ENCODE assay signal across 9 cellular contexts in genomic region chr14:90274808-90275454, GRCh38. TPM values are rescaled to one million over a fixed set of nuclear protein-coding genes. Genes with fewer than 3 reads are reported as not detected.
DNase-seq lines count a peak whose midpoint lies in the region; ATAC-seq and TF ChIP-seq lines count a peak whose summit lies in the region.
"Had no signal": no experiment of that assay in that cellular context is flagged by ENCODE, and none has a peak within 500 bp of the region (broad histone marks: within the 10 kb centered on the region; RNA-seq: fewer than 3 reads in every experiment).

No MANE protein-coding gene starts in this region.

- WGBS in prostate gland, result 66% methylated on average over 8 of the region's 8 CpGs

- H3K4me3 ChIP-seq in prostate gland, result no peak overlapping the region

- ATAC-seq in activated T-helper 17 cell treated with anti-CD3 and anti-CD28 coated beads, Interleukin-2, amount 50 U/mL, for 72 hours (replicated peaks), result peak; percentile 74
- ATAC-seq in GM21381 (IDR thresholded peaks at IDR 0.05; ENCODE audit: unreplicated experiment), result no peak

- peak overlapping the region; percentile 99 for H3K27ac Mint-ChIP-seq in activated T-helper 17 cell treated with anti-CD3 and anti-CD28 coated beads, Interleukin-2, amount 50 U/mL, for 72 hours
- H3K27ac Mint-ChIP-seq in glutamatergic neuron (ENCODE audit: unreplicated experiment), result peak overlapping the region; percentile 28

- peak overlapping the region; percentile 90 for H3K4me3 Mint-ChIP-seq in activated T-helper 17 cell treated with anti-CD3 and anti-CD28 coated beads, Interleukin-2, amount 50 U/mL, for 72 hours
- no peak overlapping the region for H3K4me3 Mint-ChIP-seq in glutamatergic neuron (ENCODE audit: unreplicated experiment)

- H3K36me3 Mint-ChIP-seq in activated T-helper 17 cell treated with anti-CD3 and anti-CD28 coated beads, Interleukin-2, amount 50 U/mL, for 72 hours (ENCODE audit: low read depth), result peaks cover 95% of the 10 kb centered on the region
- no peaks in the 10 kb centered on the region for H3K36me3 Mint-ChIP-seq in glutamatergic neuron (ENCODE audit: unreplicated experiment)

- no peaks in the 10 kb centered on the region for H3K9me3 ChIP-seq in prostate gland

- H3K27me3 ChIP-seq in prostate gland (replicated peaks; ENCODE audit: insufficient read depth), result no peaks in the 10 kb centered on the region

- peaks cover 32% of the 10 kb centered on the region for H3K4me1 Mint-ChIP-seq in activated T-helper 17 cell treated with anti-CD3 and anti-CD28 coated beads, Interleukin-2, amount 50 U/mL, for 72 hours
- H3K4me1 Mint-ChIP-seq in glutamatergic neuron (ENCODE audit: low read depth, unreplicated experiment), result peaks cover 25% of the 10 kb centered on the region

- intact Hi-C loops in prostate gland (cut with DNase I), result no loop called here

- no peak overlapping the region for H3K27ac ChIP-seq in prostate gland
- H3K27ac ChIP-seq: 22Rv1 had no signal

- peak; percentile 15 for DNase-seq in DMS53 (lab: John Stamatoyannopoulos, UW)
- no peak for DNase-seq in DMS53 treated with DMSO at 0.1 percent for 48 hours (lab: John Stamatoyannopoulos, UW; ENCODE audit: unreplicated experiment)
- no peak for DNase-seq in glutamatergic neuron
- peak; percentile 51 for DNase-seq in stimulated activated CD4-positive, alpha-beta T cell treated with anti-CD3 and anti-CD28 coated beads, Interleukin-4, amount 100 ng/mL, for 24 hours
- no peak for DNase-seq in prostate gland (ENCODE audit: low spot score)
- no peak for DNase-seq in SIG-M5 (lab: John Stamatoyannopoulos, UW)

- no peaks in the 10 kb centered on the region for H3K9me3 Mint-ChIP-seq in activated T-helper 17 cell treated with anti-CD3 and anti-CD28 coated beads, Interleukin-2, amount 50 U/mL, for 72 hours
- peaks cover 18% of the 10 kb centered on the region for H3K9me3 Mint-ChIP-seq in glutamatergic neuron (ENCODE audit: unreplicated experiment)

- peaks cover 0 to 6% of the 10 kb centered on the region in 2 donors for H3K36me3 ChIP-seq in prostate gland

- no peaks in the 10 kb centered on the region for H3K4me1 ChIP-seq in prostate gland (replicated peaks)

- TF ChIP-seq POLR2A in prostate gland (IDR thresholded peaks at IDR 0.05), result no peak

- no peaks in the 10 kb centered on the region for H3K27me3 Mint-ChIP-seq in activated T-helper 17 cell treated with anti-CD3 and anti-CD28 coated beads, Interleukin-2, amount 50 U/mL, for 72 hours
- peaks cover 4% of the 10 kb centered on the region for H3K27me3 Mint-ChIP-seq in glutamatergic neuron (ENCODE audit: unreplicated experiment)

- no peak for TF ChIP-seq CTCF in glutamatergic neuron (IDR thresholded peaks at IDR 0.05; ENCODE audit: partially characterized antibody, unreplicated experiment)
- TF ChIP-seq CTCF in prostate gland (IDR thresholded peaks at IDR 0.05), result no peak

RNA-seq across cellular contexts. Expression of gene PSMC1, which starts 18.6 kb away (rescaled TPM):
- 100 to 1,000 TPM; 129 to 139 TPM for total RNA-seq in activated T-helper 17 cell treated with anti-CD3 and anti-CD28 coated beads, Interleukin-2, amount 50 U/mL, for 72 hours
- total RNA-seq in glutamatergic neuron (ENCODE audit: unreplicated experiment) (113 TPM), prostate gland (10 to 100 TPM; 77.4 to 94.3 TPM)

RNA-seq across cellular contexts. Expression of gene NRDE2, which starts 56.8 kb away (rescaled TPM):
- total RNA-seq in activated T-helper 17 cell treated with anti-CD3 and anti-CD28 coated beads, Interleukin-2, amount 50 U/mL, for 72 hours, result 10 to 100 TPM; 26.4 to 37.3 TPM
- total RNA-seq in glutamatergic neuron (ENCODE audit: unreplicated experiment) (22.4 TPM), prostate gland (10 to 100 TPM; 18.8 to 21.5 TPM)

Comparison
In these comparisons a context has a peak if more than half of its experiments do, and no peak if none do; other contexts are left out.
1. DNase-seq: peak in DMS53 (single experiment) and stimulated activated CD4-positive, alpha-beta T cell treated with anti-CD3 and anti-CD28 coated beads, Interleukin-4, amount 100 ng/mL, for 24 hours (single experiment); none in DMS53 treated with DMSO at 0.1 percent for 48 hours (single experiment), glutamatergic neuron (single experiment), prostate gland (single experiment) and SIG-M5 (single experiment).